1 cellular context compared by ENCODE assay signal in genomic region chr12:69348162-69348938, GRCh38.
A peak's percentile ranks its signal among the peaks of the same experiment; 100 is the strongest.
TF ChIP-seq lines count a peak whose summit lies in the region.

TSS of gene LYZ (plus strand) at chr12:69348381. CDS start at chr12:69348409, 28 bp downstream.

TF ChIP-seq in HepG2, 621 proteins besides CTCF, POLR2A, EP300 and RAD21 (continued from another document and continues in another):
- TF ChIP-seq, protein P1, sequence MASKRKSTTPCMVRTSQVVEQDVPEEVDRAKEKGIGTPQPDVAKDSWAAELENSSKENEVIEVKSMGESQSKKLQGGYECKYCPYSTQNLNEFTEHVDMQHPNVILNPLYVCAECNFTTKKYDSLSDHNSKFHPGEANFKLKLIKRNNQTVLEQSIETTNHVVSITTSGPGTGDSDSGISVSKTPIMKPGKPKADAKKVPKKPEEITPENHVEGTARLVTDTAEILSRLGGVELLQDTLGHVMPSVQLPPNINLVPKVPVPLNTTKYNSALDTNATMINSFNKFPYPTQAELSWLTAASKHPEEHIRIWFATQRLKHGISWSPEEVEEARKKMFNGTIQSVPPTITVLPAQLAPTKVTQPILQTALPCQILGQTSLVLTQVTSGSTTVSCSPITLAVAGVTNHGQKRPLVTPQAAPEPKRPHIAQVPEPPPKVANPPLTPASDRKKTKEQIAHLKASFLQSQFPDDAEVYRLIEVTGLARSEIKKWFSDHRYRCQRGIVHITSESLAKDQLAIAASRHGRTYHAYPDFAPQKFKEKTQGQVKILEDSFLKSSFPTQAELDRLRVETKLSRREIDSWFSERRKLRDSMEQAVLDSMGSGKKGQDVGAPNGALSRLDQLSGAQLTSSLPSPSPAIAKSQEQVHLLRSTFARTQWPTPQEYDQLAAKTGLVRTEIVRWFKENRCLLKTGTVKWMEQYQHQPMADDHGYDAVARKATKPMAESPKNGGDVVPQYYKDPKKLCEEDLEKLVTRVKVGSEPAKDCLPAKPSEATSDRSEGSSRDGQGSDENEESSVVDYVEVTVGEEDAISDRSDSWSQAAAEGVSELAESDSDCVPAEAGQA (IDR thresholded peaks at IDR 0.05; ENCODE audit: low read depth) = no peak
- TF ChIP-seq, protein P1 (CRISPR knock-in tag; IDR thresholded peaks at IDR 0.05; ENCODE audit: borderline replicate concordance) = no peak
- TF ChIP-seq, protein P2, sequence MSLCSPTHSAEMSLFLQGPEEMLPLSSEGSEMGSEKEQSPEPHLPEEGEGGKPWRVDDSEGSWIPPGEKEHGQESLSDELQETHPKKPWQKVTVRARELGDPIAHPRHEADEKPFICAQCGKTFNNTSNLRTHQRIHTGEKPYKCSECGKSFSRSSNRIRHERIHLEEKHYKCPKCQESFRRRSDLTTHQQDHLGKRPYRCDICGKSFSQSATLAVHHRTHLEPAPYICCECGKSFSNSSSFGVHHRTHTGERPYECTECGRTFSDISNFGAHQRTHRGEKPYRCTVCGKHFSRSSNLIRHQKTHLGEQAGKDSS (CRISPR knock-in tag; IDR thresholded peaks at IDR 0.05; ENCODE audit: borderline replicate concordance, low read depth) = peak; percentile 51; the same call in 1 of the 2 replicates
- no peak for TF ChIP-seq FOXA1 (IDR thresholded peaks at IDR 0.05)
- TF ChIP-seq FOXA1 (CRISPR knock-in tag; IDR thresholded peaks at IDR 0.05) = peak; percentile 79
- peak; percentile 45; the same call in 1 of the 2 replicates for TF ChIP-seq ZNF263 (CRISPR knock-in tag; IDR thresholded peaks at IDR 0.05)
- TF ChIP-seq ZNF564 (CRISPR knock-in tag; IDR thresholded peaks at IDR 0.05) = 0 out of 2 replicates have a peak, but pooled peaks have one; percentile 50
- TF ChIP-seq, protein P3, sequence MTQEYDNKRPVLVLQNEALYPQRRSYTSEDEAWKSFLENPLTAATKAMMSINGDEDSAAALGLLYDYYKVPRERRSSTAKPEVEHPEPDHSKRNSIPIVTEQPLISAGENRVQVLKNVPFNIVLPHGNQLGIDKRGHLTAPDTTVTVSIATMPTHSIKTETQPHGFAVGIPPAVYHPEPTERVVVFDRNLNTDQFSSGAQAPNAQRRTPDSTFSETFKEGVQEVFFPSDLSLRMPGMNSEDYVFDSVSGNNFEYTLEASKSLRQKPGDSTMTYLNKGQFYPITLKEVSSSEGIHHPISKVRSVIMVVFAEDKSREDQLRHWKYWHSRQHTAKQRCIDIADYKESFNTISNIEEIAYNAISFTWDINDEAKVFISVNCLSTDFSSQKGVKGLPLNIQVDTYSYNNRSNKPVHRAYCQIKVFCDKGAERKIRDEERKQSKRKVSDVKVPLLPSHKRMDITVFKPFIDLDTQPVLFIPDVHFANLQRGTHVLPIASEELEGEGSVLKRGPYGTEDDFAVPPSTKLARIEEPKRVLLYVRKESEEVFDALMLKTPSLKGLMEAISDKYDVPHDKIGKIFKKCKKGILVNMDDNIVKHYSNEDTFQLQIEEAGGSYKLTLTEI (CRISPR knock-in tag; conservative IDR thresholded peaks at IDR 0.05) = no peak
- peak; percentile 50; the same call in 1 of the 2 replicates for TF ChIP-seq KDM3A (CRISPR knock-in tag; IDR thresholded peaks at IDR 0.05; ENCODE audit: low read depth)
- no peak for TF ChIP-seq ZNF296 (CRISPR knock-in tag; conservative IDR thresholded peaks at IDR 0.05)
- peak; percentile 43; the same call in 1 of the 2 replicates for TF ChIP-seq YEATS2 (CRISPR knock-in tag; IDR thresholded peaks at IDR 0.05; ENCODE audit: borderline replicate concordance)
- TF ChIP-seq AGO1 (IDR thresholded peaks at IDR 0.05; ENCODE audit: low read depth, low read length, poor library complexity, severe bottlenecking) = no peak
- TF ChIP-seq, protein P4, sequence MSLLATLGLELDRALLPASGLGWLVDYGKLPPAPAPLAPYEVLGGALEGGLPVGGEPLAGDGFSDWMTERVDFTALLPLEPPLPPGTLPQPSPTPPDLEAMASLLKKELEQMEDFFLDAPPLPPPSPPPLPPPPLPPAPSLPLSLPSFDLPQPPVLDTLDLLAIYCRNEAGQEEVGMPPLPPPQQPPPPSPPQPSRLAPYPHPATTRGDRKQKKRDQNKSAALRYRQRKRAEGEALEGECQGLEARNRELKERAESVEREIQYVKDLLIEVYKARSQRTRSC (CRISPR knock-in tag; IDR thresholded peaks at IDR 0.05; ENCODE audit: low read depth) = 0 out of 2 replicates have a peak, but pooled peaks have one; percentile 51
- TF ChIP-seq SPEN (CRISPR knock-in tag; IDR thresholded peaks at IDR 0.05; ENCODE audit: low read depth) = peak; percentile 39; the same call in 1 of the 2 replicates
- no peak for TF ChIP-seq ZNF703 (CRISPR knock-in tag; IDR thresholded peaks at IDR 0.05; ENCODE audit: borderline replicate concordance)
- no peak; the same call in 2 of the 3 replicates for TF ChIP-seq MXI1 (IDR thresholded peaks at IDR 0.05; ENCODE audit: borderline replicate concordance, low read depth, low read length)
- peak; percentile 68 for TF ChIP-seq GATAD1 (CRISPR knock-in tag; IDR thresholded peaks at IDR 0.05)
- TF ChIP-seq TAF1 (CRISPR knock-in tag; IDR thresholded peaks at IDR 0.05) = peak; percentile 96
- TF ChIP-seq ZNF430 (CRISPR knock-in tag; IDR thresholded peaks at IDR 0.05) = peak; percentile 54; the same call in 1 of the 2 replicates
- TF ChIP-seq MED13 (CRISPR knock-in tag; IDR thresholded peaks at IDR 0.05) = peak; percentile 99
- TF ChIP-seq SIX1 (CRISPR knock-in tag; IDR thresholded peaks at IDR 0.05; ENCODE audit: borderline replicate concordance) = peak; percentile 44; the same call in 1 of the 2 replicates
- no peak for TF ChIP-seq CREBL2 (CRISPR knock-in tag; IDR thresholded peaks at IDR 0.05; ENCODE audit: borderline replicate concordance)
- 0 out of 2 replicates have a peak, but pooled peaks have one; percentile 59 for TF ChIP-seq SP4 (CRISPR knock-in tag; IDR thresholded peaks at IDR 0.05)
- TF ChIP-seq ZNF12 (CRISPR knock-in tag; IDR thresholded peaks at IDR 0.05) = no peak; the same call in 1 of the 2 replicates
- TF ChIP-seq ZSCAN29 (CRISPR knock-in tag; conservative IDR thresholded peaks at IDR 0.05) = peak; percentile 90
- 0 out of 2 replicates have a peak, but pooled peaks have one; percentile 10 for TF ChIP-seq NFYB (CRISPR knock-in tag; IDR thresholded peaks at IDR 0.05)
- peak; percentile 50; the same call in 1 of the 2 replicates for TF ChIP-seq ZNF607 (CRISPR knock-in tag; IDR thresholded peaks at IDR 0.05; ENCODE audit: borderline replicate concordance)
- peak; percentile 93 for TF ChIP-seq CBX1 (IDR thresholded peaks at IDR 0.05; ENCODE audit: low read depth)
- TF ChIP-seq, protein P5, sequence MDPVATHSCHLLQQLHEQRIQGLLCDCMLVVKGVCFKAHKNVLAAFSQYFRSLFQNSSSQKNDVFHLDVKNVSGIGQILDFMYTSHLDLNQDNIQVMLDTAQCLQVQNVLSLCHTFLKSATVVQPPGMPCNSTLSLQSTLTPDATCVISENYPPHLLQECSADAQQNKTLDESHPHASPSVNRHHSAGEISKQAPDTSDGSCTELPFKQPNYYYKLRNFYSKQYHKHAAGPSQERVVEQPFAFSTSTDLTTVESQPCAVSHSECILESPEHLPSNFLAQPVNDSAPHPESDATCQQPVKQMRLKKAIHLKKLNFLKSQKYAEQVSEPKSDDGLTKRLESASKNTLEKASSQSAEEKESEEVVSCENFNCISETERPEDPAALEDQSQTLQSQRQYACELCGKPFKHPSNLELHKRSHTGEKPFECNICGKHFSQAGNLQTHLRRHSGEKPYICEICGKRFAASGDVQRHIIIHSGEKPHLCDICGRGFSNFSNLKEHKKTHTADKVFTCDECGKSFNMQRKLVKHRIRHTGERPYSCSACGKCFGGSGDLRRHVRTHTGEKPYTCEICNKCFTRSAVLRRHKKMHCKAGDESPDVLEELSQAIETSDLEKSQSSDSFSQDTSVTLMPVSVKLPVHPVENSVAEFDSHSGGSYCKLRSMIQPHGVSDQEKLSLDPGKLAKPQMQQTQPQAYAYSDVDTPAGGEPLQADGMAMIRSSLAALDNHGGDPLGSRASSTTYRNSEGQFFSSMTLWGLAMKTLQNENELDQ (CRISPR knock-in tag; IDR thresholded peaks at IDR 0.05; ENCODE audit: borderline replicate concordance) = no peak; the same call in 1 of the 2 replicates
- TF ChIP-seq, protein P6, sequence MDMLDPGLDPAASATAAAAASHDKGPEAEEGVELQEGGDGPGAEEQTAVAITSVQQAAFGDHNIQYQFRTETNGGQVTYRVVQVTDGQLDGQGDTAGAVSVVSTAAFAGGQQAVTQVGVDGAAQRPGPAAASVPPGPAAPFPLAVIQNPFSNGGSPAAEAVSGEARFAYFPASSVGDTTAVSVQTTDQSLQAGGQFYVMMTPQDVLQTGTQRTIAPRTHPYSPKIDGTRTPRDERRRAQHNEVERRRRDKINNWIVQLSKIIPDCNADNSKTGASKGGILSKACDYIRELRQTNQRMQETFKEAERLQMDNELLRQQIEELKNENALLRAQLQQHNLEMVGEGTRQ (IDR thresholded peaks at IDR 0.05; ENCODE audit: low read depth, low read length) = no peak
- TF ChIP-seq, protein P6 (CRISPR knock-in tag; IDR thresholded peaks at IDR 0.05; ENCODE audit: borderline replicate concordance) = 0 out of 2 replicates have a peak, but pooled peaks have one; percentile 27
- TF ChIP-seq, protein P7, sequence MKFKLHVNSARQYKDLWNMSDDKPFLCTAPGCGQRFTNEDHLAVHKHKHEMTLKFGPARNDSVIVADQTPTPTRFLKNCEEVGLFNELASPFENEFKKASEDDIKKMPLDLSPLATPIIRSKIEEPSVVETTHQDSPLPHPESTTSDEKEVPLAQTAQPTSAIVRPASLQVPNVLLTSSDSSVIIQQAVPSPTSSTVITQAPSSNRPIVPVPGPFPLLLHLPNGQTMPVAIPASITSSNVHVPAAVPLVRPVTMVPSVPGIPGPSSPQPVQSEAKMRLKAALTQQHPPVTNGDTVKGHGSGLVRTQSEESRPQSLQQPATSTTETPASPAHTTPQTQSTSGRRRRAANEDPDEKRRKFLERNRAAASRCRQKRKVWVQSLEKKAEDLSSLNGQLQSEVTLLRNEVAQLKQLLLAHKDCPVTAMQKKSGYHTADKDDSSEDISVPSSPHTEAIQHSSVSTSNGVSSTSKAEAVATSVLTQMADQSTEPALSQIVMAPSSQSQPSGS (CRISPR knock-in tag; IDR thresholded peaks at IDR 0.05) = peak; percentile 92
- 0 out of 2 replicates have a peak, but pooled peaks have one; percentile 66 for TF ChIP-seq ZBTB10 (CRISPR knock-in tag; IDR thresholded peaks at IDR 0.05; ENCODE audit: borderline replicate concordance)
- TF ChIP-seq KDM6A (CRISPR knock-in tag; IDR thresholded peaks at IDR 0.05; ENCODE audit: low read depth) = peak; percentile 53; the same call in 1 of the 2 replicates
- peak; percentile 43 for TF ChIP-seq AGO2 (optimal IDR thresholded peaks at IDR 0.05; ENCODE audit: low read depth, low read length)
- peak; percentile 83 for TF ChIP-seq ZNF772 (CRISPR knock-in tag; IDR thresholded peaks at IDR 0.05)
- TF ChIP-seq RBFOX2 (IDR thresholded peaks at IDR 0.05; ENCODE audit: low read depth, low read length) = peak; percentile 90
- no peak for TF ChIP-seq JUNB (CRISPR knock-in tag; IDR thresholded peaks at IDR 0.05; ENCODE audit: borderline replicate concordance)
- no peak for TF ChIP-seq BHLHE40 (IDR thresholded peaks at IDR 0.05; ENCODE audit: low read length)
- TF ChIP-seq ZNF614 (CRISPR knock-in tag; IDR thresholded peaks at IDR 0.05; ENCODE audit: borderline replicate concordance) = no peak; the same call in 1 of the 2 replicates
- TF ChIP-seq KMT2A (CRISPR knock-in tag; IDR thresholded peaks at IDR 0.05) = peak; percentile 61; the same call in 1 of the 2 replicates
